Comparison of ENCODE assay signal across 1 cellular context in genomic region chr16:88521674-88522073, GRCh38.
TF ChIP-seq lines count a peak whose summit lies in the region.

No MANE protein-coding gene starts in this region.

TF ChIP-seq in H1, 55 proteins besides CTCF, POLR2A, EP300 and RAD21:
- TF ChIP-seq TCF12 (IDR thresholded peaks at IDR 0.05; ENCODE audit: low read depth, low read length), result no peak
- no peak for TF ChIP-seq CHD7 (IDR thresholded peaks at IDR 0.05; ENCODE audit: insufficient replicate concordance, low read length)
- TF ChIP-seq SIX5 (IDR thresholded peaks at IDR 0.05; ENCODE audit: low read depth, low read length), result no peak
- no peak for TF ChIP-seq EZH2 (IDR thresholded peaks at IDR 0.05; ENCODE audit: low read depth, low read length, severe bottlenecking)
- no peak for TF ChIP-seq YY1 (IDR thresholded peaks at IDR 0.05; ENCODE audit: low read depth, low read length)
- TF ChIP-seq USF2 (IDR thresholded peaks at IDR 0.05; ENCODE audit: low read length), result no peak
- no peak for TF ChIP-seq TAF7 (optimal IDR thresholded peaks at IDR 0.05; ENCODE audit: borderline replicate concordance, low read depth, low read length)
- TF ChIP-seq POU5F1 (IDR thresholded peaks at IDR 0.05; ENCODE audit: low read depth, low read length), result no peak
- no peak for TF ChIP-seq RNF2 (IDR thresholded peaks at IDR 0.05; ENCODE audit: borderline replicate concordance, low read depth, low read length, missing control alignments, poor library complexity, severe bottlenecking)
- no peak for TF ChIP-seq TBP (IDR thresholded peaks at IDR 0.05; ENCODE audit: low read depth, low read length)
- TF ChIP-seq BCL11A (IDR thresholded peaks at IDR 0.05; ENCODE audit: low read depth in 2 of 2, low read length in 2 of 2), result no peak
- TF ChIP-seq FOSL1 (IDR thresholded peaks at IDR 0.05; ENCODE audit: insufficient read depth, low read depth, low read length), result no peak
- no peak for TF ChIP-seq RBBP5 (IDR thresholded peaks at IDR 0.05; ENCODE audit: borderline replicate concordance, low read depth, low read length)
- TF ChIP-seq POLR2AphosphoS5 (IDR thresholded peaks at IDR 0.05; ENCODE audit: low read depth, low read length), result no peak
- TF ChIP-seq TAF1 (IDR thresholded peaks at IDR 0.05; ENCODE audit: low read depth, low read length), result no peak
- no peak for TF ChIP-seq SP2 (IDR thresholded peaks at IDR 0.05; ENCODE audit: low read length)
- TF ChIP-seq ATF2 (IDR thresholded peaks at IDR 0.05; ENCODE audit: low read length), result no peak
- no peak for TF ChIP-seq MAX (IDR thresholded peaks at IDR 0.05)
- TF ChIP-seq SAP30 (IDR thresholded peaks at IDR 0.05; ENCODE audit: insufficient read depth, insufficient replicate concordance, low read length), result no peak
TF ChIP-seq in H1: peak in this region for 0.
